In the genomic region with DNA sequence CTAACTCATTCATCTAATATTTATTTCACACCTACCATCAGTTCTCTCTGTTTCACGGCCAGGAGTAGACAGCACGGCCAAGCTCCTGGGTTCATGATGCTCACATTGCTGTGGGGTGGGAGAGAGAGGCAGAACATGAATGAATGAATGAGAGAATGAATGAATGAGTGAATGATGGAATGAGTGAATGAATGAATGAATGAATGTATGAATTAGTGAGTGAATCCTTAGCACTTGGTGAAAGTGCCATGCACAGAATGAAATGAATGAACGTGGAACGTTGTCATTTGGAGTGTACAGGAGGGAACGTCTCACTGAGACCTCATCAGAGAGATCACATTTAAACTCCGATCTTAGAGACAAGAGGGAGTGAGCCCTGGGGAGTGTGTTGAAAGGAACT, we compare ENCODE assay signal across 22 cellular contexts. TPM values are rescaled to one million over a fixed set of nuclear protein-coding genes. Genes with fewer than 3 reads are reported as not detected.
DNase-seq lines count a peak whose midpoint lies in the region; ATAC-seq and TF ChIP-seq lines count a peak whose summit lies in the region.
"Had no signal": no experiment of that assay in that cellular context is flagged by ENCODE, and none has a peak within 500 bp of the region (broad histone marks: within the 10 kb centered on the region; RNA-seq: fewer than 3 reads in every experiment).

No MANE protein-coding gene starts in this region.

- H3K27ac Mint-ChIP-seq in central memory CD8-positive, alpha-beta T cell (ENCODE audit: low read depth), result no peak overlapping the region
- no peak overlapping the region for H3K27ac Mint-ChIP-seq in naive thymus-derived CD4-positive, alpha-beta T cell
- H3K27ac Mint-ChIP-seq in progenitor cell of endocrine pancreas, result no peak overlapping the region
- H3K27ac Mint-ChIP-seq: CD8-positive, alpha-beta T cell; HFFc6 had no signal

- intact Hi-C loops in naive thymus-derived CD4-positive, alpha-beta T cell (cut with micrococcal nuclease), result no loop called here
- intact Hi-C loops in dorsolateral prefrontal cortex (cut with DNase I), result no loop called here

- H3K36me3 ChIP-seq in BLaER1 (no peaks in the 10 kb centered on the region), Karpas-422 (ENCODE audit: insufficient read depth, low read length) (no peaks in the 10 kb centered on the region)
- H3K36me3 ChIP-seq in naive thymus-derived CD4-positive, alpha-beta T cell (ENCODE audit: control insufficient read depth in 2 of 3, insufficient read depth in 3 of 3, low read length in 3 of 3), result no peaks in the 10 kb centered on the region
- H3K36me3 ChIP-seq: HAP-1 had no signal

- H3K9me3 Mint-ChIP-seq in central memory CD8-positive, alpha-beta T cell, result no peaks in the 10 kb centered on the region
- H3K9me3 Mint-ChIP-seq in naive thymus-derived CD4-positive, alpha-beta T cell, result peaks cover 0 to 3% (median 0%) of the 10 kb centered on the region in 11 donors
- peaks cover 57% of the 10 kb centered on the region for H3K9me3 Mint-ChIP-seq in progenitor cell of endocrine pancreas (ENCODE audit: low read depth)
- H3K9me3 Mint-ChIP-seq: CD8-positive, alpha-beta T cell had no signal

- H3K4me3 ChIP-seq in BLaER1 (no peak overlapping the region), Karpas-422 (ENCODE audit: low read length) (no peak overlapping the region), dorsolateral prefrontal cortex (no peak overlapping the region)
- H3K4me3 ChIP-seq in naive thymus-derived CD4-positive, alpha-beta T cell (ENCODE audit: low read length), result no peak overlapping the region
- H3K4me3 ChIP-seq: HAP-1 had no signal

- ATAC-seq in central memory CD8-positive, alpha-beta T cell (replicated peaks; ENCODE audit: extremely low read depth, poor library complexity, severe bottlenecking), result no peak
- ATAC-seq in naive thymus-derived CD4-positive, alpha-beta T cell, result no peak
- ATAC-seq: CD8-positive, alpha-beta T cell had no signal

- DNase-seq in Karpas-422 (peak; percentile 19), dorsolateral prefrontal cortex (no peak), NCI-H1930 (lab: John Stamatoyannopoulos, UW) (no peak), DMS153 treated with DMSO at 0.1 percent for 48 hours (lab: John Stamatoyannopoulos, UW; ENCODE audit: unreplicated experiment) (no peak), progenitor cell of endocrine pancreas (ENCODE audit: low spot score, unreplicated experiment) (no peak)
- no peak for DNase-seq in central memory CD8-positive, alpha-beta T cell (ENCODE audit: low spot score in 2 of 2)
- DNase-seq in naive thymus-derived CD4-positive, alpha-beta T cell, result no peak
- DNase-seq: Caco-2; CD4-positive, CD25-positive, alpha-beta regulatory T cell; CD8-positive, alpha-beta T cell; DMS153; DMS79; EL; GDM1; GOT3; HFFc6 had no signal

- no peak overlapping the region for H2AFZ ChIP-seq in Karpas-422 (ENCODE audit: low read length)

- H3K27me3 ChIP-seq in BLaER1 (no peaks in the 10 kb centered on the region), Karpas-422 (ENCODE audit: low read length) (no peaks in the 10 kb centered on the region), dorsolateral prefrontal cortex (peaks cover 0 to 39% (median 4%) of the 10 kb centered on the region in 45 donors)
- no peaks in the 10 kb centered on the region for H3K27me3 ChIP-seq in naive thymus-derived CD4-positive, alpha-beta T cell (ENCODE audit: control insufficient read depth in 2 of 2, insufficient read depth in 2 of 2, low read length in 2 of 2)

- H3K4me1 ChIP-seq in BLaER1, result peaks cover 19% of the 10 kb centered on the region; the same call in 1 of the 2 replicates
- peaks cover 18% of the 10 kb centered on the region for H3K4me1 ChIP-seq in Karpas-422 (ENCODE audit: low read length)
- H3K4me1 ChIP-seq in naive thymus-derived CD4-positive, alpha-beta T cell (ENCODE audit: control insufficient read depth in 2 of 2, insufficient read depth in 2 of 2, low read length in 2 of 2), result no peaks in the 10 kb centered on the region
- H3K4me1 ChIP-seq: Caco-2, HAP-1 had no signal

- H3K36me3 Mint-ChIP-seq in central memory CD8-positive, alpha-beta T cell (ENCODE audit: insufficient read depth), result no peaks in the 10 kb centered on the region
- H3K36me3 Mint-ChIP-seq in naive thymus-derived CD4-positive, alpha-beta T cell, result no peaks in the 10 kb centered on the region
- peaks cover 4% of the 10 kb centered on the region for H3K36me3 Mint-ChIP-seq in progenitor cell of endocrine pancreas (ENCODE audit: insufficient read depth)
- H3K36me3 Mint-ChIP-seq: CD4-positive, CD25-positive, alpha-beta regulatory T cell; CD8-positive, alpha-beta T cell had no signal

- no peak overlapping the region for H3K9ac ChIP-seq in BLaER1
- H3K9ac ChIP-seq in Karpas-422 (ENCODE audit: low read length), result no peak overlapping the region

- H3K27me3 Mint-ChIP-seq in central memory CD8-positive, alpha-beta T cell, result peaks cover 31% of the 10 kb centered on the region
- peaks cover 7 to 43% (median 16%) of the 10 kb centered on the region in 5 donors for H3K27me3 Mint-ChIP-seq in naive thymus-derived CD4-positive, alpha-beta T cell
- H3K27me3 Mint-ChIP-seq in progenitor cell of endocrine pancreas, result no peaks in the 10 kb centered on the region
- H3K27me3 Mint-ChIP-seq: CD4-positive, CD25-positive, alpha-beta regulatory T cell had no signal

- H3K9me2 ChIP-seq in Karpas-422 (replicated peaks; ENCODE audit: insufficient read depth, low read length), result no peaks in the 10 kb centered on the region

- peak overlapping the region; percentile 54; the same call in 1 of the 2 replicates for H3K4me2 ChIP-seq in BLaER1
- no peak overlapping the region for H3K4me2 ChIP-seq in Karpas-422 (ENCODE audit: low read depth, low read length, poor library complexity, severe bottlenecking)

- no peak overlapping the region for H3K27ac ChIP-seq in BLaER1
- no peak overlapping the region for H3K27ac ChIP-seq in Karpas-422 (ENCODE audit: low read length)
- H3K27ac ChIP-seq in naive thymus-derived CD4-positive, alpha-beta T cell (ENCODE audit: low read depth, low read length), result no peak overlapping the region
- H3K27ac ChIP-seq in dorsolateral prefrontal cortex, result no peak overlapping the region
- H3K27ac ChIP-seq: C4-2B had no signal

- no peaks in the 10 kb centered on the region for H3K79me2 ChIP-seq in Karpas-422 (ENCODE audit: low read length)

- H3K4me3 Mint-ChIP-seq in central memory CD8-positive, alpha-beta T cell, result peak overlapping the region; percentile 8
- H3K4me3 Mint-ChIP-seq in naive thymus-derived CD4-positive, alpha-beta T cell, result peak overlapping the region in 6 of 10 donors; percentile 6 to 44 (median 19)
- no peak overlapping the region for H3K4me3 Mint-ChIP-seq in progenitor cell of endocrine pancreas (ENCODE audit: low read depth)
- H3K4me3 Mint-ChIP-seq: CD8-positive, alpha-beta T cell; HFFc6 had no signal

- H4K20me1 ChIP-seq in BLaER1, result no peaks in the 10 kb centered on the region
- H4K20me1 ChIP-seq in Karpas-422 (ENCODE audit: insufficient read depth, low read depth, low read length), result no peaks in the 10 kb centered on the region

- POLR2A ChIA-PET in naive thymus-derived CD4-positive, alpha-beta T cell (lab: Charles Lee), result no interaction called here

- H3K4me1 Mint-ChIP-seq in central memory CD8-positive, alpha-beta T cell, result peaks cover 12% of the 10 kb centered on the region
- H3K4me1 Mint-ChIP-seq in naive thymus-derived CD4-positive, alpha-beta T cell, result peaks cover 0 to 21% (median 17%) of the 10 kb centered on the region in 7 donors
- no peaks in the 10 kb centered on the region for H3K4me1 Mint-ChIP-seq in progenitor cell of endocrine pancreas (ENCODE audit: low read depth)

- H3K9me3 ChIP-seq in BLaER1 (no peaks in the 10 kb centered on the region), Karpas-422 (ENCODE audit: low read length) (no peaks in the 10 kb centered on the region)
- no peaks in the 10 kb centered on the region for H3K9me3 ChIP-seq in naive thymus-derived CD4-positive, alpha-beta T cell (ENCODE audit: control insufficient read depth in 2 of 3, low read length in 3 of 3)
- H3K9me3 ChIP-seq: Caco-2 had no signal

- CTCF ChIA-PET in naive thymus-derived CD4-positive, alpha-beta T cell (lab: Charles Lee), result no interaction called here

- no peak for TF ChIP-seq CTCF in dorsolateral prefrontal cortex (IDR thresholded peaks at IDR 0.05 in 54 of 56, conservative IDR thresholded peaks at IDR 0.05 in 2 of 56; ENCODE audit: low read depth in 1 of 56, partially characterized antibody in 56 of 56)
- TF ChIP-seq CTCF in progenitor cell of endocrine pancreas (IDR thresholded peaks at IDR 0.05; ENCODE audit: unreplicated experiment), result no peak

RNA-seq across cellular contexts. Expression of a gene that starts 11.9 kb away (rescaled TPM):
- not detected in 2 replicates for total RNA-seq in Karpas-422 (2014; rRNA removed; shearing (Covaris generic); ENCODE audit: low replicate concordance)
- under 1 TPM in 3 of 5 experiments, not detected in 2; 0.15 to 0.48 (median 0.44) TPM for total RNA-seq in naive thymus-derived CD4-positive, alpha-beta T cell
- not detected for polyA plus RNA-seq in naive thymus-derived CD4-positive, alpha-beta T cell
- total RNA-seq in dorsolateral prefrontal cortex (under 1 TPM in 1 of 120 experiments, not detected in 119; 0.48 TPM), progenitor cell of endocrine pancreas (not detected in 2 replicates)
- total RNA-seq: A172; A673; Caco-2; CD4-positive, CD25-positive, alpha-beta regulatory T cell; CD8-positive, alpha-beta T cell; HFFc6 had no signal
- polyA plus RNA-seq: BJ; CD4-positive, CD25-positive, alpha-beta regulatory T cell had no signal

RNA-seq across cellular contexts. Expression of a gene that starts 21.9 kb away (rescaled TPM):
- total RNA-seq in Karpas-422 (2014; rRNA removed; shearing (Covaris generic); ENCODE audit: low replicate concordance), result not detected in 2 replicates
- 1 to 10 TPM in 2 of 5 experiments, not detected in 3; 1.0 to 1.2 TPM for total RNA-seq in naive thymus-derived CD4-positive, alpha-beta T cell
- polyA plus RNA-seq in naive thymus-derived CD4-positive, alpha-beta T cell, result not detected
- total RNA-seq in dorsolateral prefrontal cortex, result not detected
- not detected in 2 replicates for total RNA-seq in progenitor cell of endocrine pancreas
- total RNA-seq: A172; A673; Caco-2; CD4-positive, CD25-positive, alpha-beta regulatory T cell; HFFc6 had no signal
- polyA plus RNA-seq: BJ had no signal

RNA-seq across cellular contexts. Expression of a gene that starts 24.8 kb away (rescaled TPM):
- not detected in 2 replicates for total RNA-seq in Karpas-422 (2014; rRNA removed; shearing (Covaris generic); ENCODE audit: low replicate concordance)
- 1 to 10 TPM in 2 of 5 experiments, not detected in 3; 1.1 to 2.0 TPM for total RNA-seq in naive thymus-derived CD4-positive, alpha-beta T cell
- polyA plus RNA-seq in naive thymus-derived CD4-positive, alpha-beta T cell, result under 1 TPM in 1 of 2 donors, not detected in 1; 0.14 TPM
- total RNA-seq in dorsolateral prefrontal cortex (under 1 TPM in 2 of 120 experiments, not detected in 118; 0.23 to 0.28 TPM), progenitor cell of endocrine pancreas (not detected in 2 replicates)
- total RNA-seq: A172; A673; Caco-2; CD4-positive, CD25-positive, alpha-beta regulatory T cell; HFFc6 had no signal
- polyA plus RNA-seq: BJ had no signal

RNA-seq across cellular contexts. Expression of a gene that starts 41.0 kb away (rescaled TPM):
- not detected in 2 replicates for total RNA-seq in Karpas-422 (2014; rRNA removed; shearing (Covaris generic); ENCODE audit: low replicate concordance)
- 1 to 10 TPM in 2 of 5 experiments, not detected in 3; 1.3 to 3.5 TPM for total RNA-seq in naive thymus-derived CD4-positive, alpha-beta T cell
- polyA plus RNA-seq in naive thymus-derived CD4-positive, alpha-beta T cell, result under 1 TPM in 1 of 2 donors, not detected in 1; 0.24 TPM
- total RNA-seq in dorsolateral prefrontal cortex (under 1 TPM in 1 of 120 experiments, not detected in 119; 0.36 TPM), progenitor cell of endocrine pancreas (not detected in 2 replicates)
- total RNA-seq: A172; A673; Caco-2; CD4-positive, CD25-positive, alpha-beta regulatory T cell; HFFc6 had no signal
- polyA plus RNA-seq: BJ had no signal

RNA-seq across cellular contexts. Expression of a gene that starts 53.2 kb away (rescaled TPM):
- total RNA-seq in Karpas-422 (2014; rRNA removed; shearing (Covaris generic); ENCODE audit: low replicate concordance), result not detected in 2 replicates
- total RNA-seq in naive thymus-derived CD4-positive, alpha-beta T cell, result 1 to 10 TPM in 1 of 5 experiments, under 1 TPM in 1, not detected in 3; 0.27 to 4.0 TPM
- polyA plus RNA-seq in naive thymus-derived CD4-positive, alpha-beta T cell, result under 1 TPM in 1 of 2 donors, not detected in 1; 0.11 TPM
- total RNA-seq in dorsolateral prefrontal cortex (not detected), progenitor cell of endocrine pancreas (not detected in 2 replicates)
- total RNA-seq: A172; A673; Caco-2; CD4-positive, CD25-positive, alpha-beta regulatory T cell; HFFc6 had no signal
- polyA plus RNA-seq: BJ; CD4-positive, CD25-positive, alpha-beta regulatory T cell had no signal
